In genomic region chr3:148991219-148992026, GRCh38 we compare ENCODE assay signal across 1 cellular context.
A peak's percentile ranks its signal among the peaks of the same experiment; 100 is the strongest.
TF ChIP-seq lines count a peak whose summit lies in the region.

TSS of gene GYG1 (plus strand) at chr3:148991540. CDS start at chr3:148991641, 101 bp downstream.

TF ChIP-seq in K562, 482 proteins besides CTCF, POLR2A, EP300 and RAD21 (continued from another document and continues in another):
- no peak for TF ChIP-seq ARID3B (CRISPR knock-in tag; IDR thresholded peaks at IDR 0.05; ENCODE audit: borderline replicate concordance)
- TF ChIP-seq NEUROD1 (IDR thresholded peaks at IDR 0.05; ENCODE audit: borderline replicate concordance, low read depth, low read length, partially characterized antibody), result no peak
- no peak for TF ChIP-seq E2F3 (CRISPR knock-in tag; IDR thresholded peaks at IDR 0.05)
- no peak for TF ChIP-seq RFX1 (IDR thresholded peaks at IDR 0.05)
- TF ChIP-seq TAF1 (IDR thresholded peaks at IDR 0.05; ENCODE audit: control insufficient read depth, extremely low read depth, insufficient read depth, low read length, severe bottlenecking), result peak; percentile 52
- peak; percentile 75; the same call in 1 of the 2 replicates for TF ChIP-seq CBX1 (IDR thresholded peaks at IDR 0.05; ENCODE audit: low read depth)
- TF ChIP-seq KAT8 (IDR thresholded peaks at IDR 0.05; ENCODE audit: low read depth), result no peak
- TF ChIP-seq JUNB (CRISPR knock-in tag; conservative IDR thresholded peaks at IDR 0.05), result no peak
- TF ChIP-seq NR2C2 (CRISPR knock-in tag; IDR thresholded peaks at IDR 0.05), result no peak
- TF ChIP-seq NR2C2 (tag; IDR thresholded peaks at IDR 0.05), result no peak; the same call in 1 of the 2 replicates
- TF ChIP-seq HNRNPLL (IDR thresholded peaks at IDR 0.05; ENCODE audit: low read depth, low read length, poor library complexity, severe bottlenecking), result peak; percentile 78
- TF ChIP-seq HMG20A (CRISPR knock-in tag; conservative IDR thresholded peaks at IDR 0.05), result no peak
- no peak; the same call in 1 of the 2 replicates for TF ChIP-seq HNRNPL (IDR thresholded peaks at IDR 0.05; ENCODE audit: low read depth, low read length)
- TF ChIP-seq ZNF75A (CRISPR knock-in tag; IDR thresholded peaks at IDR 0.05), result no peak
- no peak for TF ChIP-seq PHTF2 (CRISPR knock-in tag; IDR thresholded peaks at IDR 0.05)
- peak; percentile 31 for TF ChIP-seq CREM (IDR thresholded peaks at IDR 0.05; ENCODE audit: low read depth)
- TF ChIP-seq SRSF9 (IDR thresholded peaks at IDR 0.05; ENCODE audit: borderline replicate concordance, low read depth, low read length), result no peak
- TF ChIP-seq HDAC1 (IDR thresholded peaks at IDR 0.05), result peak in 1 of 2 experiments; percentile 62; a peak in 1 of 4 replicates
- TF ChIP-seq PHF20 (IDR thresholded peaks at IDR 0.05; ENCODE audit: partially characterized antibody), result peak; percentile 27
- no peak for TF ChIP-seq MEIS2 (IDR thresholded peaks at IDR 0.05; ENCODE audit: partially characterized antibody)
- TF ChIP-seq SMAD1 (IDR thresholded peaks at IDR 0.05; ENCODE audit: low read depth, low read length, partially characterized antibody), result no peak
- no peak for TF ChIP-seq MXD1 (CRISPR knock-in tag; IDR thresholded peaks at IDR 0.05; ENCODE audit: borderline replicate concordance, poor library complexity, severe bottlenecking)
- TF ChIP-seq YBX1 (IDR thresholded peaks at IDR 0.05), result no peak
- TF ChIP-seq TRIM25 (IDR thresholded peaks at IDR 0.05; ENCODE audit: borderline replicate concordance), result no peak
- no peak for TF ChIP-seq ZFP36 (IDR thresholded peaks at IDR 0.05; ENCODE audit: low read depth, low read length, partially characterized antibody)
- no peak for TF ChIP-seq NR1H2 (CRISPR knock-in tag; IDR thresholded peaks at IDR 0.05)
- no peak for TF ChIP-seq TSHZ1 (CRISPR knock-in tag; IDR thresholded peaks at IDR 0.05)
- TF ChIP-seq JUN (IDR thresholded peaks at IDR 0.05; ENCODE audit: borderline replicate concordance, low read depth, low read length), result peak; percentile 16; the same call in 1 of the 2 replicates
- TF ChIP-seq JUN (CRISPR knock-in tag; IDR thresholded peaks at IDR 0.05; ENCODE audit: borderline replicate concordance), result no peak
- no peak for TF ChIP-seq ZNF318 (IDR thresholded peaks at IDR 0.05; ENCODE audit: borderline replicate concordance in 1 of 2, low read depth in 1 of 2)
- 0 out of 2 replicates have a peak, but pooled peaks have one; percentile 22 for TF ChIP-seq ZNF24 (IDR thresholded peaks at IDR 0.05)
- TF ChIP-seq ZNF740 (CRISPR knock-in tag; IDR thresholded peaks at IDR 0.05), result no peak
- no peak for TF ChIP-seq ZNF740 (tag; IDR thresholded peaks at IDR 0.05)
- TF ChIP-seq NCOA1 (IDR thresholded peaks at IDR 0.05; ENCODE audit: low read depth), result no peak
- no peak for TF ChIP-seq TAF9B (IDR thresholded peaks at IDR 0.05; ENCODE audit: partially characterized antibody)
- TF ChIP-seq TARDBP (IDR thresholded peaks at IDR 0.05), result no peak
- no peak for TF ChIP-seq SRSF7 (optimal IDR thresholded peaks at IDR 0.05; ENCODE audit: low read depth, low read length)
- TF ChIP-seq SAFB2 (IDR thresholded peaks at IDR 0.05; ENCODE audit: borderline replicate concordance, low read depth, low read length, severe bottlenecking), result no peak
- TF ChIP-seq SETDB1 (IDR thresholded peaks at IDR 0.05; ENCODE audit: low read length), result no peak
- TF ChIP-seq POLR2B (IDR thresholded peaks at IDR 0.05; ENCODE audit: low read depth, partially characterized antibody), result peak; percentile 35
- no peak for TF ChIP-seq ZNF444 (CRISPR knock-in tag; IDR thresholded peaks at IDR 0.05)
- no peak for TF ChIP-seq STAT5A (IDR thresholded peaks at IDR 0.05; ENCODE audit: borderline replicate concordance, low read length)
- TF ChIP-seq RBBP5 (IDR thresholded peaks at IDR 0.05; ENCODE audit: borderline replicate concordance, insufficient read depth, low read length, poor library complexity, severe bottlenecking), result peak; percentile 81
- no peak for TF ChIP-seq EZH2 (IDR thresholded peaks at IDR 0.05; ENCODE audit: borderline replicate concordance, low read depth, low read length)
- TF ChIP-seq ZNF224 (CRISPR knock-in tag; IDR thresholded peaks at IDR 0.05), result no peak; the same call in 1 of the 2 replicates
- TF ChIP-seq CCAR2 (IDR thresholded peaks at IDR 0.05; ENCODE audit: low read depth, low read length), result no peak
- no peak for TF ChIP-seq THAP7 (CRISPR knock-in tag; IDR thresholded peaks at IDR 0.05)
- TF ChIP-seq HDAC3 (IDR thresholded peaks at IDR 0.05; ENCODE audit: borderline replicate concordance, partially characterized antibody), result no peak
- TF ChIP-seq POLR2G (IDR thresholded peaks at IDR 0.05; ENCODE audit: low read depth, low read length), result peak; percentile 90
- no peak for TF ChIP-seq ZNF445 (CRISPR knock-in tag; IDR thresholded peaks at IDR 0.05; ENCODE audit: low read depth)
- no peak; a peak in 1 of 4 replicates for TF ChIP-seq KDM4B (IDR thresholded peaks at IDR 0.05; ENCODE audit: borderline replicate concordance in 2 of 2, low read depth in 1 of 2)
- no peak for TF ChIP-seq CHCHD3 (CRISPR knock-in tag; IDR thresholded peaks at IDR 0.05)
- 0 out of 4 replicates have a peak, but pooled peaks of 1 of the 2 experiments have one; percentile 49 for TF ChIP-seq TEAD1 (CRISPR knock-in tag; IDR thresholded peaks at IDR 0.05)
- TF ChIP-seq GTF2E2 (tag; IDR thresholded peaks at IDR 0.05), result no peak
